18 cellular contexts compared by ENCODE assay signal in genomic region chr1:45694823-45695222, GRCh38. TPM values are rescaled to one million over a fixed set of nuclear protein-coding genes. Genes with fewer than 3 reads are reported as not detected.
DNase-seq lines count a peak whose midpoint lies in the region; ATAC-seq and TF ChIP-seq lines count a peak whose summit lies in the region.
"Had no signal": no experiment of that assay in that cellular context is flagged by ENCODE, and none has a peak within 500 bp of the region (broad histone marks: within the 10 kb centered on the region; RNA-seq: fewer than 3 reads in every experiment).

No MANE protein-coding gene starts in this region.

- H3K27me3 ChIP-seq in CD8-positive, alpha-beta T cell (ENCODE audit: insufficient read depth, low read length), result no peaks in the 10 kb centered on the region
- H3K27me3 ChIP-seq in smooth muscle cell (ENCODE audit: low read depth) (no peaks in the 10 kb centered on the region), SK-N-SH (ENCODE audit: insufficient read depth) (no peaks in the 10 kb centered on the region)
- H3K27me3 ChIP-seq: BLaER1 had no signal

- H3K4me3 Mint-ChIP-seq in activated T-cell treated with anti-CD3 and anti-CD28 coated beads, Interleukin-2, amount 50 U/mL, for 72 hours, result no peak overlapping the region
- no peak overlapping the region for H3K4me3 Mint-ChIP-seq in activated T-cell treated with anti-CD3 and anti-CD28 coated beads, Interleukin-2, amount 50 U/mL, for 4 hours
- no peak overlapping the region for H3K4me3 Mint-ChIP-seq in CD8-positive, alpha-beta T cell
- H3K4me3 Mint-ChIP-seq: CD14-positive monocyte; CD4-positive, alpha-beta memory T cell; GM23338; HFFc6 had no signal

- H3K9me3 Mint-ChIP-seq in activated T-cell treated with anti-CD3 and anti-CD28 coated beads, Interleukin-2, amount 50 U/mL, for 72 hours, result no peaks in the 10 kb centered on the region
- H3K9me3 Mint-ChIP-seq in activated T-cell treated with anti-CD3 and anti-CD28 coated beads, Interleukin-2, amount 50 U/mL, for 4 hours, result no peaks in the 10 kb centered on the region
- no peaks in the 10 kb centered on the region for H3K9me3 Mint-ChIP-seq in CD8-positive, alpha-beta T cell
- H3K9me3 Mint-ChIP-seq: CD14-positive monocyte; CD4-positive, alpha-beta memory T cell; GM23338; HFFc6 had no signal

- TF ChIP-seq CTCF in CD8-positive, alpha-beta T cell (IDR thresholded peaks at IDR 0.05), result no peak
- no peak for TF ChIP-seq CTCF in smooth muscle cell (IDR thresholded peaks at IDR 0.05; ENCODE audit: borderline replicate concordance, insufficient read depth, poor library complexity, severe bottlenecking)
- no peak for TF ChIP-seq CTCF in SK-N-SH (IDR thresholded peaks at IDR 0.05)

- no peak for TF ChIP-seq RAD21 in SK-N-SH (IDR thresholded peaks at IDR 0.05; ENCODE audit: low read length)

- H3K36me3 Mint-ChIP-seq in activated T-cell treated with anti-CD3 and anti-CD28 coated beads, Interleukin-2, amount 50 U/mL, for 72 hours (ENCODE audit: insufficient read depth in 2 of 2), result peaks cover 4 to 33% of the 10 kb centered on the region in 2 donors
- peaks cover 20% of the 10 kb centered on the region for H3K36me3 Mint-ChIP-seq in activated T-cell treated with anti-CD3 and anti-CD28 coated beads, Interleukin-2, amount 50 U/mL, for 4 hours (ENCODE audit: insufficient read depth)
- peaks cover 50% of the 10 kb centered on the region for H3K36me3 Mint-ChIP-seq in CD8-positive, alpha-beta T cell

- H3K9me2 ChIP-seq in SK-N-SH, result no peaks in the 10 kb centered on the region

- ATAC-seq in activated T-cell treated with anti-CD3 and anti-CD28 coated beads, Interleukin-2, amount 50 U/mL, for 72 hours (replicated peaks in 1 of 2), result no peak
- ATAC-seq in activated T-cell treated with anti-CD3 and anti-CD28 coated beads, Interleukin-2, amount 50 U/mL, for 4 hours, result no peak
- ATAC-seq in CD8-positive, alpha-beta T cell, result no peak
- ATAC-seq: GM23338 had no signal

- H3K36me3 ChIP-seq in CD8-positive, alpha-beta T cell (ENCODE audit: insufficient read depth, low read length), result peaks cover 7% of the 10 kb centered on the region
- peaks cover 60% of the 10 kb centered on the region for H3K36me3 ChIP-seq in SK-N-MC (ENCODE audit: insufficient read depth, low read length)
- H3K36me3 ChIP-seq in smooth muscle cell (ENCODE audit: low read depth), result no peaks in the 10 kb centered on the region
- H3K36me3 ChIP-seq in SK-N-SH (replicated peaks in 1 of 2; ENCODE audit: control insufficient read depth in 1 of 2, insufficient read depth in 2 of 2, low read length in 1 of 2), result peaks cover 33 to 47% of the 10 kb centered on the region in 2 experiments

- POLR2A ChIA-PET in CD8-positive, alpha-beta T cell (lab: Charles Lee), result interaction anchor here (0.7 to 1.1 kb wide), 2 partner anchors 9 to 324 kb away, joined by 3 to 5 read pairs; partner anchors contain the start of gene GPBP1L1
- POLR2A ChIA-PET in SK-N-SH (lab: Yijun Ruan, JAX), result no interaction called here

- intact Hi-C loops in CD8-positive, alpha-beta T cell (cut with DNase I, micrococcal nuclease), result no loop called here

- H4K20me1 ChIP-seq in smooth muscle cell (ENCODE audit: low read depth), result no peaks in the 10 kb centered on the region
- no peaks in the 10 kb centered on the region for H4K20me1 ChIP-seq in SK-N-SH (ENCODE audit: insufficient read depth)

- peak overlapping the region; percentile 73 for H3K27ac Mint-ChIP-seq in activated T-cell treated with anti-CD3 and anti-CD28 coated beads, Interleukin-2, amount 50 U/mL, for 72 hours
- peak overlapping the region; percentile 49 for H3K27ac Mint-ChIP-seq in CD8-positive, alpha-beta T cell
- H3K27ac Mint-ChIP-seq: GM23338 had no signal

- H3K27ac ChIP-seq in CD8-positive, alpha-beta T cell (ENCODE audit: low read depth, low read length), result no peak overlapping the region
- H3K27ac ChIP-seq in SK-N-MC (0 out of 2 replicates have a peak overlapping the region, but pooled peaks have one; percentile 7), smooth muscle cell (ENCODE audit: low read depth) (peak overlapping the region; percentile 27), SK-N-SH (ENCODE audit: low read depth in 2 of 2, low read length in 1 of 2) (no peak overlapping the region)
- H3K27ac ChIP-seq: BLaER1, HL-60 had no signal

- no peak overlapping the region for H3K4me3 ChIP-seq in CD8-positive, alpha-beta T cell (ENCODE audit: low read depth, low read length)
- no peak overlapping the region for H3K4me3 ChIP-seq in SK-N-MC
- H3K4me3 ChIP-seq in smooth muscle cell, result no peak overlapping the region
- H3K4me3 ChIP-seq in SK-N-SH (ENCODE audit: low read depth in 2 of 2, low read length in 1 of 2), result no peak overlapping the region
- H3K4me3 ChIP-seq: BLaER1, GM23338 had no signal

- no peak overlapping the region for H3K4me2 ChIP-seq in smooth muscle cell
- no peak overlapping the region for H3K4me2 ChIP-seq in SK-N-SH
- H3K4me2 ChIP-seq: BLaER1, GM23338 had no signal

- no peak overlapping the region for H3K9ac ChIP-seq in SK-N-MC (ENCODE audit: insufficient read length)
- H3K9ac ChIP-seq in smooth muscle cell (ENCODE audit: low read depth), result no peak overlapping the region
- H3K9ac ChIP-seq in SK-N-SH, result no peak overlapping the region
- H3K9ac ChIP-seq: BLaER1 had no signal

- CTCF ChIA-PET in CD8-positive, alpha-beta T cell (lab: Charles Lee), result interaction anchor here (1.0 kb wide), 1 partner anchor 11 kb away, joined by 3 read pairs; no protein-coding TSS in a partner anchor
- CTCF ChIA-PET in SK-N-SH (lab: Yijun Ruan, JAX), result no interaction called here

- no peaks in the 10 kb centered on the region for H3K27me3 Mint-ChIP-seq in activated T-cell treated with anti-CD3 and anti-CD28 coated beads, Interleukin-2, amount 50 U/mL, for 72 hours (ENCODE audit: low read depth)
- no peaks in the 10 kb centered on the region for H3K27me3 Mint-ChIP-seq in activated T-cell treated with anti-CD3 and anti-CD28 coated beads, Interleukin-2, amount 50 U/mL, for 4 hours (ENCODE audit: low read depth)
- no peaks in the 10 kb centered on the region for H3K27me3 Mint-ChIP-seq in CD8-positive, alpha-beta T cell (ENCODE audit: low read depth)
- H3K27me3 Mint-ChIP-seq: CD4-positive, alpha-beta memory T cell had no signal

- 97% methylated on average over 7 of the region's 7 CpGs for WGBS in smooth muscle cell (ENCODE audit: low lambda C conversion rate)
- WGBS in SK-N-SH (ENCODE audit: low lambda C conversion rate), result 94% methylated on average over 7 of the region's 7 CpGs

- no peak overlapping the region for H2AFZ ChIP-seq in smooth muscle cell (ENCODE audit: low read depth)
- no peak overlapping the region for H2AFZ ChIP-seq in SK-N-SH (ENCODE audit: low read depth)
- H2AFZ ChIP-seq: GM23338 had no signal

- H3K79me2 ChIP-seq in smooth muscle cell (ENCODE audit: low read depth), result peaks cover 11% of the 10 kb centered on the region
- H3K79me2 ChIP-seq in SK-N-SH (ENCODE audit: insufficient read depth), result peaks cover 23% of the 10 kb centered on the region

- H3K4me1 ChIP-seq in CD8-positive, alpha-beta T cell (ENCODE audit: insufficient read depth, low read length), result no peaks in the 10 kb centered on the region
- H3K4me1 ChIP-seq in smooth muscle cell (ENCODE audit: low read depth) (no peaks in the 10 kb centered on the region), SK-N-SH (ENCODE audit: control insufficient read depth in 1 of 2, insufficient read depth in 2 of 2, low read depth in 1 of 2, low read length in 1 of 2) (no peaks in the 10 kb centered on the region)

- no peak for TF ChIP-seq EP300 in SK-N-SH (IDR thresholded peaks at IDR 0.05; ENCODE audit: borderline replicate concordance in 1 of 2, low read depth in 1 of 2, low read length in 1 of 2)

- H3F3A ChIP-seq in smooth muscle cell (ENCODE audit: low read depth), result peaks cover 5% of the 10 kb centered on the region
- peaks cover 34% of the 10 kb centered on the region for H3F3A ChIP-seq in SK-N-SH (replicated peaks; ENCODE audit: insufficient read depth)

- DNase-seq in activated T-cell treated with anti-CD3 and anti-CD28 coated beads, Interleukin-2, amount 50 U/mL, for 72 hours, result no peak
- no peak for DNase-seq in activated T-cell treated with anti-CD3 and anti-CD28 coated beads, Interleukin-2, amount 50 U/mL, for 4 hours
- DNase-seq in CD8-positive, alpha-beta T cell, result no peak
- DNase-seq in SK-N-MC (ENCODE audit: low read depth, low spot score), result no peak
- DNase-seq in smooth muscle cell (lab: John Stamatoyannopoulos, UW; ENCODE audit: unreplicated experiment), result no peak
- no peak for DNase-seq in SW 1271 (lab: John Stamatoyannopoulos, UW)
- DNase-seq in SK-N-SH, result no peak
- DNase-seq: 8988T; Calu3; CD4-positive, alpha-beta memory T cell; DMS79 treated with DMSO at 0.1 percent for 48 hours; GF-D8; HCEC 1CT; HFFc6 had no signal

- H3K9me3 ChIP-seq in CD8-positive, alpha-beta T cell (ENCODE audit: low read length), result no peaks in the 10 kb centered on the region
- no peaks in the 10 kb centered on the region for H3K9me3 ChIP-seq in SK-N-MC (ENCODE audit: low read depth, low read length)
- H3K9me3 ChIP-seq in smooth muscle cell (replicated peaks; ENCODE audit: low read depth), result no peaks in the 10 kb centered on the region
- H3K9me3 ChIP-seq in SK-N-SH, result no peaks in the 10 kb centered on the region
- H3K9me3 ChIP-seq: BLaER1 had no signal

- H3K4me1 Mint-ChIP-seq in activated T-cell treated with anti-CD3 and anti-CD28 coated beads, Interleukin-2, amount 50 U/mL, for 72 hours (ENCODE audit: low read depth), result peaks cover 14% of the 10 kb centered on the region
- peaks cover 12% of the 10 kb centered on the region for H3K4me1 Mint-ChIP-seq in activated T-cell treated with anti-CD3 and anti-CD28 coated beads, Interleukin-2, amount 50 U/mL, for 4 hours (ENCODE audit: low read depth)
- H3K4me1 Mint-ChIP-seq in CD8-positive, alpha-beta T cell (ENCODE audit: low read depth), result peaks cover 12% of the 10 kb centered on the region
- H3K4me1 Mint-ChIP-seq: GM23338 had no signal

RNA-seq across cellular contexts. Expression of gene TMEM69, which starts 6.8 kb away (rescaled TPM):
- total RNA-seq in activated T-cell treated with anti-CD3 and anti-CD28 coated beads, Interleukin-2, amount 50 U/mL, for 72 hours, result 10 to 100 TPM; 28.3 to 30.3 TPM
- 10 to 100 TPM; 38.1 to 42.9 (median 40.6) TPM for total RNA-seq in activated T-cell treated with anti-CD3 and anti-CD28 coated beads, Interleukin-2, amount 50 U/mL, for 4 hours
- 1 to 10 TPM; 5.1 to 8.2 TPM for total RNA-seq in CD8-positive, alpha-beta T cell
- total RNA-seq in smooth muscle cell, result 19.4 and 23.3 TPM in 2 replicates
- polyA plus RNA-seq in smooth muscle cell (16.7 and 26.8 TPM in 2 replicates), SK-N-SH (2012; rRNA removed) (46.1 and 74.0 TPM in 2 replicates)
- polyA plus RNA-seq in SK-N-SH (2012; cell fraction: cytosol; rRNA removed), result 56.9 and 61.2 TPM in 2 replicates
- 25.7 and 49.0 TPM in 2 replicates for polyA plus RNA-seq in SK-N-SH (2012; cell fraction: nucleus; rRNA removed)

RNA-seq across cellular contexts. Expression of gene GPBP1L1, which starts 8.5 kb away (rescaled TPM):
- 100 to 1,000 TPM; 140 to 146 TPM for total RNA-seq in activated T-cell treated with anti-CD3 and anti-CD28 coated beads, Interleukin-2, amount 50 U/mL, for 72 hours
- total RNA-seq in activated T-cell treated with anti-CD3 and anti-CD28 coated beads, Interleukin-2, amount 50 U/mL, for 4 hours, result 10 to 100 TPM; 76.0 to 95.6 (median 93.2) TPM
- total RNA-seq in CD8-positive, alpha-beta T cell, result 100 to 1,000 TPM; 125 to 128 TPM
- 93.2 and 110 TPM in 2 replicates for total RNA-seq in smooth muscle cell
- polyA plus RNA-seq in smooth muscle cell (51.9 and 52.6 TPM in 2 replicates), SK-N-SH (2012; rRNA removed) (28.5 and 38.1 TPM in 2 replicates)
- polyA plus RNA-seq in SK-N-SH (2012; cell fraction: cytosol; rRNA removed), result 35.8 and 39.2 TPM in 2 replicates
- 36.3 and 61.0 TPM in 2 replicates for polyA plus RNA-seq in SK-N-SH (2012; cell fraction: nucleus; rRNA removed)

RNA-seq across cellular contexts. Expression of gene IPP, which starts 55.6 kb away (rescaled TPM):
- total RNA-seq in activated T-cell treated with anti-CD3 and anti-CD28 coated beads, Interleukin-2, amount 50 U/mL, for 72 hours, result 10 to 100 TPM; 19.1 to 20.3 TPM
- total RNA-seq in activated T-cell treated with anti-CD3 and anti-CD28 coated beads, Interleukin-2, amount 50 U/mL, for 4 hours, result 10 to 100 TPM; 11.3 to 11.7 (median 11.6) TPM
- 1 to 10 TPM; 4.9 to 5.6 TPM for total RNA-seq in CD8-positive, alpha-beta T cell
- total RNA-seq in smooth muscle cell, result 9.9 and 14.2 TPM in 2 replicates
- polyA plus RNA-seq in smooth muscle cell (12.9 and 14.8 TPM in 2 replicates), SK-N-SH (2012; rRNA removed) (3.2 and 4.7 TPM in 2 replicates)
- 5.0 and 5.8 TPM in 2 replicates for polyA plus RNA-seq in SK-N-SH (2012; cell fraction: cytosol; rRNA removed)
- polyA plus RNA-seq in SK-N-SH (2012; cell fraction: nucleus; rRNA removed), result 1.9 and 3.4 TPM in 2 replicates

Comparison
In these comparisons a context has a peak if more than half of its experiments do, and no peak if none do; other contexts are left out.
1. H3K27ac ChIP-seq: peak in SK-N-MC (single experiment) and smooth muscle cell (single experiment); none in CD8-positive, alpha-beta T cell (single experiment) and SK-N-SH (0 of 2).